Comparison of ENCODE assay signal across 9 cellular contexts in the genomic region with DNA sequence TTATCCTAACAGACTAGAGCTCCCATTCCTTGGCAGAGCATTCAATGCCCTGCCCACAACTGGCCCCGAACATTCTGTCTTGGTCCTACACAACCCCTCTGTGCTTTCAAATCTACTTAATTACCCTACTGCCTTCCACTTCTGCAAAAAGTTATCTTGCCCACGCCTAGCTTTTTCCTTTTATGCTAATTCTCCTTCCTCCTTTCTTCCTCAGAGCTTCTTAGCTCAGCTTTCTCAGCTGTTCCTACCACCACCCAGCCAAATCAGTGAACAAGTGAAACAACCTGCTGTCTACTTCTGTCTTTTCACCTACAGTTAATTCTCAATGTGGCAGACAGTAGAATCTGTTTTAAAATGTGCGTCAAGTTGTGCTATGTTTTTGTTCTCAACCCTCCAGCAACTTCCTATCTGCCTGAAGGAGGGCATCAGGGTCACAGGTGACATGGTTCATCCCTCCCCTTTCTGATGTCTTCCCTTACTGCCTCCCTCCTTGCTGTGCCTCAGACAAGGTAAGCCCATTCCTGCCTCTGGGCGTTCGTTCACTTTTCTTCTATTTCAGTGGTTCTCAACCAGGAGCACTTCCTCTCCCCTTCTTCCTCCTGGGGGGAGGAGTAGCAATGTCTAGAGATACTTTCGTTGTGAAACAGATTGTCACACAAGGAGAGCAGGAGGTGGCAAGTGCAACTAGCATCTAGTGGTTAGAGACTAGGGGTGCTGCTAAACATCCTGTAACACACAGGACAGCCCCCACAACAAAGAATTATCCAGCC. TPM values are rescaled to one million over a fixed set of nuclear protein-coding genes. Genes with fewer than 3 reads are reported as not detected.
DNase-seq lines count a peak whose midpoint lies in the region; ATAC-seq, FAIRE-seq and TF ChIP-seq lines count a peak whose summit lies in the region.
"Had no signal": no experiment of that assay in that cellular context is flagged by ENCODE, and none has a peak within 500 bp of the region (broad histone marks: within the 10 kb centered on the region; RNA-seq: fewer than 3 reads in every experiment).

No MANE protein-coding gene starts in this region.

- H3K4me3 ChIP-seq in naive thymus-derived CD4-positive, alpha-beta T cell (ENCODE audit: low read length) = peak overlapping the region; percentile 49
- H3K4me3 ChIP-seq in pancreas = no peak overlapping the region

- intact Hi-C loops in naive thymus-derived CD4-positive, alpha-beta T cell (cut with micrococcal nuclease) = loop anchor here (1.0 to 10.0 kb wide), 12 partner anchors 17 to 1169 kb away; a partner anchor contains a TSS
- intact Hi-C loops in pancreas (cut with DNase I) = loop anchor here in 1 of 3 donors (10.0 kb wide), 1 partner anchor 369 kb away; no protein-coding TSS in a partner anchor

- ATAC-seq in GM19467 (IDR thresholded peaks at IDR 0.05; ENCODE audit: unreplicated experiment) = peak; percentile 49
- peak; percentile 43 for ATAC-seq in HG03460 (IDR thresholded peaks at IDR 0.05; ENCODE audit: unreplicated experiment)
- ATAC-seq in activated CD8-positive, alpha-beta T cell treated with anti-CD3 and anti-CD28 coated beads, Interleukin-2, amount 10 ng/mL, durations not matched to agents 7 days and 5 days = peak; percentile 42
- peak; percentile 44 for ATAC-seq in naive thymus-derived CD4-positive, alpha-beta T cell
- ATAC-seq in pancreas = no peak

- H3K36me3 Mint-ChIP-seq in activated CD8-positive, alpha-beta T cell treated with anti-CD3 and anti-CD28 coated beads, Interleukin-2, amount 10 ng/mL, durations not matched to agents 7 days and 5 days (ENCODE audit: low read depth) = peaks cover 29% of the 10 kb centered on the region
- H3K36me3 Mint-ChIP-seq in naive thymus-derived CD4-positive, alpha-beta T cell = peaks cover 0 to 20% (median 6%) of the 10 kb centered on the region in 5 donors

- no peaks in the 10 kb centered on the region for H3K9me3 Mint-ChIP-seq in activated CD8-positive, alpha-beta T cell treated with anti-CD3 and anti-CD28 coated beads, Interleukin-2, amount 10 ng/mL, durations not matched to agents 7 days and 5 days (ENCODE audit: insufficient read depth)
- peaks cover 0 to 4% (median 0%) of the 10 kb centered on the region in 11 donors for H3K9me3 Mint-ChIP-seq in naive thymus-derived CD4-positive, alpha-beta T cell

- H3K27me3 ChIP-seq in naive thymus-derived CD4-positive, alpha-beta T cell (ENCODE audit: control insufficient read depth in 2 of 2, insufficient read depth in 2 of 2, low read length in 2 of 2) = no peaks in the 10 kb centered on the region
- no peaks in the 10 kb centered on the region for H3K27me3 ChIP-seq in pancreas

- CTCF ChIA-PET in activated CD8-positive, alpha-beta T cell treated with anti-CD3 and anti-CD28 coated beads, Interleukin-2, amount 10 ng/mL, durations not matched to agents 7 days and 5 days (lab: Charles Lee) = interaction anchor here (0.8 to 4.7 kb wide), 20 partner anchors 8 to 598 kb away, joined by 3 to 32 read pairs (median 5); a partner anchor contains a TSS
- CTCF ChIA-PET in naive thymus-derived CD4-positive, alpha-beta T cell (lab: Charles Lee) = interaction anchor here (0.7 to 4.3 kb wide), 8 partner anchors 10 to 407 kb away, joined by 3 to 36 read pairs (median 4); a partner anchor contains a TSS

- POLR2A ChIA-PET in activated CD8-positive, alpha-beta T cell treated with anti-CD3 and anti-CD28 coated beads, Interleukin-2, amount 10 ng/mL, durations not matched to agents 7 days and 5 days (lab: Charles Lee) = interaction anchor here (1.9 to 6.2 kb wide), 2 partner anchors 53 to 62 kb away, joined by 7 to 51 read pairs; a partner anchor contains a TSS
- POLR2A ChIA-PET in naive thymus-derived CD4-positive, alpha-beta T cell (lab: Charles Lee) = interaction anchor here (0.6 to 3.4 kb wide), 7 partner anchors 15 to 75 kb away, joined by 3 to 29 read pairs (median 3); a partner anchor contains a TSS

- no peaks in the 10 kb centered on the region for H3K9me3 ChIP-seq in naive thymus-derived CD4-positive, alpha-beta T cell (ENCODE audit: control insufficient read depth in 2 of 3, low read length in 3 of 3)
- no peaks in the 10 kb centered on the region for H3K9me3 ChIP-seq in pancreas

- peak overlapping the region; percentile 57 for H3K27ac ChIP-seq in naive thymus-derived CD4-positive, alpha-beta T cell (ENCODE audit: low read depth, low read length)
- no peak overlapping the region for H3K27ac ChIP-seq in pancreas

- no peak for FAIRE-seq in pancreas (lab: Jason Lieb, UNC)
- FAIRE-seq: colon had no signal

- H3K27ac Mint-ChIP-seq in activated CD8-positive, alpha-beta T cell treated with anti-CD3 and anti-CD28 coated beads, Interleukin-2, amount 10 ng/mL, durations not matched to agents 7 days and 5 days = peak overlapping the region; percentile 97
- H3K27ac Mint-ChIP-seq in naive thymus-derived CD4-positive, alpha-beta T cell = peak overlapping the region; percentile 88 to 97 (median 92)

- no peak for TF ChIP-seq CTCF in pancreas (IDR thresholded peaks at IDR 0.05)

- peaks cover 42 to 45% of the 10 kb centered on the region in 2 donors for H3K4me1 ChIP-seq in naive thymus-derived CD4-positive, alpha-beta T cell (ENCODE audit: control insufficient read depth in 2 of 2, insufficient read depth in 2 of 2, low read length in 2 of 2)
- H3K4me1 ChIP-seq in pancreas = peaks cover 11 to 17% (median 15%) of the 10 kb centered on the region in 3 donors

- H3K36me3 ChIP-seq in naive thymus-derived CD4-positive, alpha-beta T cell (ENCODE audit: control insufficient read depth in 2 of 3, insufficient read depth in 3 of 3, low read length in 3 of 3) = peaks cover 0 to 4% (median 0%) of the 10 kb centered on the region in 3 experiments
- peaks cover 0 to 4% (median 0%) of the 10 kb centered on the region in 3 donors for H3K36me3 ChIP-seq in pancreas

- peaks cover 69% of the 10 kb centered on the region for H3K4me1 Mint-ChIP-seq in activated CD8-positive, alpha-beta T cell treated with anti-CD3 and anti-CD28 coated beads, Interleukin-2, amount 10 ng/mL, durations not matched to agents 7 days and 5 days (ENCODE audit: low read depth)
- peaks cover 40 to 73% (median 60%) of the 10 kb centered on the region in 7 donors for H3K4me1 Mint-ChIP-seq in naive thymus-derived CD4-positive, alpha-beta T cell

- H3K4me3 Mint-ChIP-seq in activated CD8-positive, alpha-beta T cell treated with anti-CD3 and anti-CD28 coated beads, Interleukin-2, amount 10 ng/mL, durations not matched to agents 7 days and 5 days = peak overlapping the region; percentile 95
- peak overlapping the region; percentile 77 to 99 (median 84) for H3K4me3 Mint-ChIP-seq in naive thymus-derived CD4-positive, alpha-beta T cell

- no peaks in the 10 kb centered on the region for H3K27me3 Mint-ChIP-seq in activated CD8-positive, alpha-beta T cell treated with anti-CD3 and anti-CD28 coated beads, Interleukin-2, amount 10 ng/mL, durations not matched to agents 7 days and 5 days (ENCODE audit: low read depth)
- no peaks in the 10 kb centered on the region for H3K27me3 Mint-ChIP-seq in naive thymus-derived CD4-positive, alpha-beta T cell

- peak; percentile 15 for DNase-seq in ELF-1 (ENCODE audit: low read depth, low spot score)
- DNase-seq in activated CD8-positive, alpha-beta T cell treated with anti-CD3 and anti-CD28 coated beads, Interleukin-2, amount 10 ng/mL, durations not matched to agents 7 days and 5 days = peak; percentile 73
- peak in 8 of 9 donors; percentile 25 to 72 (median 62) for DNase-seq in naive thymus-derived CD4-positive, alpha-beta T cell
- DNase-seq in pancreas = no peak
- DNase-seq in NCI-H146 (lab: John Stamatoyannopoulos, UW) = no peak
- DNase-seq in NCI-H2196 treated with DMSO at 0.1 percent for 48 hours (lab: John Stamatoyannopoulos, UW; ENCODE audit: unreplicated experiment) = no peak

- WGBS in pancreas, 2 donors = 64 to 73% methylated on average over 6 of the region's 6 CpGs

RNA-seq across cellular contexts. Expression of a gene that starts 1.3 kb away (rescaled TPM):
- total RNA-seq in activated CD8-positive, alpha-beta T cell treated with anti-CD3 and anti-CD28 coated beads, Interleukin-2, amount 10 ng/mL, durations not matched to agents 7 days and 5 days = 10 to 100 TPM; 77.6 to 85.0 TPM
- 10 to 100 TPM; 16.4 to 83.9 (median 30.0) TPM for total RNA-seq in naive thymus-derived CD4-positive, alpha-beta T cell
- 10 to 100 TPM; 28.4 to 33.4 TPM for polyA plus RNA-seq in naive thymus-derived CD4-positive, alpha-beta T cell
- total RNA-seq in pancreas = 10 to 100 TPM; 67.0 to 84.7 (median 74.2) TPM
- polyA plus RNA-seq in pancreas = 10 to 100 TPM; 33.0 to 54.9 TPM

RNA-seq across cellular contexts. Expression of a gene that starts 53.3 kb away (rescaled TPM):
- total RNA-seq in activated CD8-positive, alpha-beta T cell treated with anti-CD3 and anti-CD28 coated beads, Interleukin-2, amount 10 ng/mL, durations not matched to agents 7 days and 5 days = 100 to 1,000 TPM; 119 to 128 TPM
- total RNA-seq in naive thymus-derived CD4-positive, alpha-beta T cell = 100 to 1,000 TPM in 1 of 5 experiments, 10 to 100 TPM in 4; 60.2 to 101 (median 85.1) TPM
- polyA plus RNA-seq in naive thymus-derived CD4-positive, alpha-beta T cell = 10 to 100 TPM; 50.7 to 55.8 TPM
- total RNA-seq in pancreas = 10 to 100 TPM in 5 of 6 donors, 1 to 10 TPM in 1; 9.6 to 28.3 (median 14.4) TPM
- polyA plus RNA-seq in pancreas = 1 to 10 TPM; 2.7 to 4.8 TPM

Comparison
In these comparisons a context has a peak if more than half of its experiments do, and no peak if none do; other contexts are left out.
1. DNase-seq: peak in ELF-1 (single experiment), activated CD8-positive, alpha-beta T cell treated with anti-CD3 and anti-CD28 coated beads, Interleukin-2, amount 10 ng/mL, durations not matched to agents 7 days and 5 days (single experiment) and naive thymus-derived CD4-positive, alpha-beta T cell (8 of 9); none in pancreas (0 of 6), NCI-H146 (single experiment) and NCI-H2196 treated with DMSO at 0.1 percent for 48 hours (single experiment).
2. ATAC-seq: peak in GM19467 (single experiment), HG03460 (single experiment), activated CD8-positive, alpha-beta T cell treated with anti-CD3 and anti-CD28 coated beads, Interleukin-2, amount 10 ng/mL, durations not matched to agents 7 days and 5 days (single experiment) and naive thymus-derived CD4-positive, alpha-beta T cell (single experiment); none in pancreas (0 of 4).